In genomic region chr3:25582242-25582641, GRCh38 we compare ENCODE assay signal across 1 cellular context.
TF ChIP-seq lines count a peak whose summit lies in the region.

No MANE protein-coding gene starts in this region.

TF ChIP-seq in K562, 482 proteins besides CTCF, POLR2A, EP300 and RAD21 (continued from another document and continues in another):
- TF ChIP-seq ZNF316 (IDR thresholded peaks at IDR 0.05) (peak; percentile 93), ZNF311 (CRISPR knock-in tag; IDR thresholded peaks at IDR 0.05) (no peak), BRF2 (IDR thresholded peaks at IDR 0.05; ENCODE audit: borderline replicate concordance, insufficient read depth, insufficient read length) (no peak), ZBTB43 (CRISPR knock-in tag; IDR thresholded peaks at IDR 0.05) (no peak), BHLHE40 (IDR thresholded peaks at IDR 0.05; ENCODE audit: low read length) (peak; percentile 76), MED1 (CRISPR knock-in tag; IDR thresholded peaks at IDR 0.05; ENCODE audit: borderline replicate concordance) (no peak), STAT5A (IDR thresholded peaks at IDR 0.05; ENCODE audit: borderline replicate concordance, low read length) (peak; percentile 23; the same call in 1 of the 2 replicates), HOXB6 (CRISPR knock-in tag; IDR thresholded peaks at IDR 0.05; ENCODE audit: borderline replicate concordance) (no peak), DDX20 (tag; IDR thresholded peaks at IDR 0.05; ENCODE audit: low read depth) (no peak), BRD9 (IDR thresholded peaks at IDR 0.05; ENCODE audit: low read depth, partially characterized antibody) (no peak), KLF1 (tag; IDR thresholded peaks at IDR 0.05) (no peak), CXXC5 (CRISPR knock-in tag; IDR thresholded peaks at IDR 0.05) (peak; percentile 45; the same call in 1 of the 2 replicates), NCOR1 (IDR thresholded peaks at IDR 0.05) (peak; percentile 70), ZNF444 (CRISPR knock-in tag; IDR thresholded peaks at IDR 0.05) (no peak), ZNF175 (CRISPR knock-in tag; IDR thresholded peaks at IDR 0.05; ENCODE audit: low read depth) (no peak), HES1 (IDR thresholded peaks at IDR 0.05; ENCODE audit: low read depth) (peak; percentile 86), ATF3 (IDR thresholded peaks at IDR 0.05) (peak; percentile 91), ATF3 (CRISPR knock-in tag; conservative IDR thresholded peaks at IDR 0.05) (peak; percentile 75), RBM15 (IDR thresholded peaks at IDR 0.05; ENCODE audit: insufficient read depth, low read length) (no peak), HNRNPH1 (optimal IDR thresholded peaks at IDR 0.05; ENCODE audit: low read depth, low read length) (no peak), PPARD (CRISPR knock-in tag; IDR thresholded peaks at IDR 0.05) (no peak), FOXA1 (IDR thresholded peaks at IDR 0.05; ENCODE audit: borderline replicate concordance) (no peak), TFAM (CRISPR knock-in tag; conservative IDR thresholded peaks at IDR 0.05) (no peak), MIER1 (IDR thresholded peaks at IDR 0.05; ENCODE audit: low read depth) (no peak), ZNF639 (CRISPR knock-in tag; conservative IDR thresholded peaks at IDR 0.05 in 1 of 2, IDR thresholded peaks at IDR 0.05 in 1 of 2) (peak in 1 of 2 experiments; percentile 57; a peak in 1 of 4 replicates), SIX5 (IDR thresholded peaks at IDR 0.05; ENCODE audit: borderline replicate concordance in 1 of 2, insufficient read depth in 1 of 2, low read depth in 1 of 2, low read length in 2 of 2) (no peak), COPS2 (conservative IDR thresholded peaks at IDR 0.05) (no peak), HDAC2 (IDR thresholded peaks at IDR 0.05) (peak; percentile 93; the same call in 1 of the 2 replicates), SMARCE1 (IDR thresholded peaks at IDR 0.05) (peak; percentile 88), ZBTB8A (IDR thresholded peaks at IDR 0.05; ENCODE audit: partially characterized antibody) (no peak), POLR2AphosphoS5 (IDR thresholded peaks at IDR 0.05; ENCODE audit: control insufficient read depth, insufficient read depth, low read depth, low read length) (no peak), KHSRP (IDR thresholded peaks at IDR 0.05) (no peak), TCF3 (CRISPR knock-in tag; IDR thresholded peaks at IDR 0.05) (no peak), SMARCA4 (IDR thresholded peaks at IDR 0.05) (peak; percentile 88), SUPT5H (IDR thresholded peaks at IDR 0.05) (no peak), RUNX1 (IDR thresholded peaks at IDR 0.05; ENCODE audit: low read depth) (no peak), ETV5 (CRISPR knock-in tag; IDR thresholded peaks at IDR 0.05; ENCODE audit: low read depth) (no peak), THAP12 (CRISPR knock-in tag; IDR thresholded peaks at IDR 0.05) (no peak), ZNF354B (CRISPR knock-in tag; IDR thresholded peaks at IDR 0.05) (no peak), ZNF780A (CRISPR knock-in tag; IDR thresholded peaks at IDR 0.05) (no peak), KDM2B (CRISPR knock-in tag; IDR thresholded peaks at IDR 0.05) (no peak), CEBPZ (IDR thresholded peaks at IDR 0.05; ENCODE audit: borderline replicate concordance, low read depth, low read length) (no peak), DIDO1 (tag; IDR thresholded peaks at IDR 0.05; ENCODE audit: low read depth) (no peak), SIN3B (IDR thresholded peaks at IDR 0.05; ENCODE audit: low read depth) (no peak), ZFPM2 (CRISPR knock-in tag; IDR thresholded peaks at IDR 0.05) (no peak), FOXM1 (IDR thresholded peaks at IDR 0.05; ENCODE audit: low read depth) (no peak), FOXM1 (CRISPR knock-in tag; IDR thresholded peaks at IDR 0.05; ENCODE audit: low read depth) (no peak), CCAR2 (IDR thresholded peaks at IDR 0.05; ENCODE audit: low read depth, low read length) (no peak), HMGN3 (IDR thresholded peaks at IDR 0.05; ENCODE audit: borderline replicate concordance, extremely low read depth, insufficient read length, low read depth, low read length) (no peak), TARDBP (IDR thresholded peaks at IDR 0.05) (no peak), ZBTB34 (CRISPR knock-in tag; IDR thresholded peaks at IDR 0.05) (no peak), ZNF830 (CRISPR knock-in tag; IDR thresholded peaks at IDR 0.05) (no peak), RERE (CRISPR knock-in tag; IDR thresholded peaks at IDR 0.05; ENCODE audit: borderline replicate concordance) (no peak), RB1 (IDR thresholded peaks at IDR 0.05; ENCODE audit: low read depth) (no peak), ZNF77 (CRISPR knock-in tag; IDR thresholded peaks at IDR 0.05) (no peak), NR3C1 (CRISPR knock-in tag; IDR thresholded peaks at IDR 0.05) (no peak), KLF6 (CRISPR knock-in tag; IDR thresholded peaks at IDR 0.05; ENCODE audit: borderline replicate concordance) (no peak)
